ENCODE assay signal across 12 cellular contexts in the genomic region with DNA sequence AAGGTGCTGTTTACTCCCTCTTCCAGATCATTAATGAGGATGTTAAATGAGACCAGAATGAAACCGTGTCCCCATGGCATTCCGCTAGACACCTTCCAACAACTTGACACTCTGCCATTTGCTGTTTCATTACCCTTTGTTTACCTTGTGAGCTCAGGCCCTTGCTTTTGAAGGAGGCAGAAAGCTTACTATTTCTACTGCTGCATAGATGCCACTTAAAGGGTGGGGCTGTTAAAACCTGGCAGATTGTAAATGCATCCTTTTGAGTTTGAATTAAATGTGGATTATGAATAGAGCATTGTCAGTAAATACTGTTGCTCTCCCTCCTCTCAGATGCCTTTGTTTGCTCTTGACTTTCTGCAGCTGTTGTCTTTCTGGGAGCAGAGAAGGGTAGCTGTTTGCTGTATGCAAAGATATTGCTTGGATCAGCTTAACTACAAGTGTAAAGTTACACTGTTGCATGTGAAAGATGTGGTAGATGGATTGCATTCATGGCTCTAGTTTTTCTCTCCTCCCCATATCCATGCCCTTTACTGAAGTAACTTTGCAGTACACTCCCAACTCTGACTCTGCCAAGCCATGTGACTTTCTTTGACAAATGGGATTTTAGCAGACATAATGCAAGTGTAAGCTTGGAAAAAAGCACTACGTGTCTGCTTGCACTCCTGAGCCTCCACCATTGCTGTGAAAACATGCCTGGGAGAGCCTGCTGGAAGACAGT.
DNase-seq lines count a peak whose midpoint lies in the region; ATAC-seq, FAIRE-seq and TF ChIP-seq lines count a peak whose summit lies in the region.
"Had no signal": no experiment of that assay in that cellular context is flagged by ENCODE, and none has a peak within 500 bp of the region (broad histone marks: within the 10 kb centered on the region; RNA-seq: fewer than 3 reads in every experiment).

No MANE protein-coding gene starts in this region.

- H2AFZ ChIP-seq in H9 (ENCODE audit: low read length): no peak overlapping the region

- peak overlapping the region; percentile 43 for H3K4me2 ChIP-seq in H9 (ENCODE audit: insufficient read depth, insufficient read length, low read length)

- no peak overlapping the region for H2BK12ac ChIP-seq in H9 (ENCODE audit: insufficient read length, low read depth, low read length)

- H3K23ac ChIP-seq in H9 (ENCODE audit: insufficient read length, low read depth, low read length): no peak overlapping the region

- no peak overlapping the region for H2BK5ac ChIP-seq in H9 (ENCODE audit: insufficient read length, low read length)

- H3K79me1 ChIP-seq in H9 (ENCODE audit: insufficient read depth, low read depth, low read length, poor library complexity, severe bottlenecking): no peaks in the 10 kb centered on the region

- H2BK120ac ChIP-seq in H9 (ENCODE audit: low read depth, low read length, poor library complexity, severe bottlenecking): no peak overlapping the region

- H3K23me2 ChIP-seq in H9 (ENCODE audit: insufficient read length, low read depth, low read length, poor library complexity, severe bottlenecking): no peaks in the 10 kb centered on the region

- H3K27ac ChIP-seq in H9 (ENCODE audit: insufficient read length, low read depth, low read length) (peak overlapping the region; percentile 91), pancreas (no peak overlapping the region)
- H3K27ac ChIP-seq: sigmoid colon had no signal

- H4K5ac ChIP-seq in H9 (ENCODE audit: insufficient read length, low read depth, low read length): no peak overlapping the region

- no peak overlapping the region for H2BK15ac ChIP-seq in H9 (ENCODE audit: low read depth, low read length)

- intact Hi-C loops in pancreas (cut with DNase I): no loop called here

- H3K9me3 ChIP-seq in H9 (ENCODE audit: control insufficient read depth, low read depth, low read length) (no peaks in the 10 kb centered on the region), pancreas (no peaks in the 10 kb centered on the region)
- H3K9me3 ChIP-seq: sigmoid colon had no signal

- H3K56ac ChIP-seq in H9 (ENCODE audit: insufficient read length, low read depth, low read length): no peak overlapping the region

- H3K18ac ChIP-seq in H9 (ENCODE audit: insufficient read length, low read depth, low read length): no peak overlapping the region

- no peaks in the 10 kb centered on the region for H4K20me1 ChIP-seq in H9 (ENCODE audit: control insufficient read depth, insufficient read depth, insufficient read length)

- CTCF ChIA-PET in GM10248 (lab: Yijun Ruan, JAX): no interaction called here

- no peak for TF ChIP-seq CTCF in H9 (conservative IDR thresholded peaks at IDR 0.05)
- TF ChIP-seq CTCF in pancreas (IDR thresholded peaks at IDR 0.05): no peak
- no peak for TF ChIP-seq CTCF in GM10248 (IDR thresholded peaks at IDR 0.05; ENCODE audit: control extremely low read depth, extremely low read depth, low read depth, missing control alignments)

- no peaks in the 10 kb centered on the region; the same call in 1 of the 2 replicates for H3K27me3 Mint-ChIP-seq in H9 (ENCODE audit: low read depth)

- H3K36me3 Mint-ChIP-seq in H9 (ENCODE audit: insufficient read depth in 1 of 3, low read depth in 3 of 3): no peaks in the 10 kb centered on the region; a peak in 2 of 7 replicates
- H3K36me3 Mint-ChIP-seq: T-cell had no signal

- H3K14ac ChIP-seq in H9 (ENCODE audit: insufficient read depth, low read length): peak overlapping the region; percentile 68; the same call in 1 of the 2 replicates

- peak in 3 of 4 donors; percentile 34 to 49 (median 36) for ATAC-seq in pancreas
- no peak for ATAC-seq in GM19463 (IDR thresholded peaks at IDR 0.05; ENCODE audit: unreplicated experiment)
- ATAC-seq: T-cell had no signal

- H3K4me1 Mint-ChIP-seq in H9: peaks cover 77 to 83% of the 10 kb centered on the region in 2 experiments

- POLR2A ChIA-PET in GM10248 (lab: Yijun Ruan, JAX): no interaction called here

- no peak overlapping the region for H2AK5ac ChIP-seq in H9 (ENCODE audit: insufficient read length, low read length)

- DNase-seq in H9 (no peak), NCI-H524 treated with DMSO at 0.1 percent for 48 hours (lab: John Stamatoyannopoulos, UW) (peak; percentile 37), fibroblast of gingiva (ENCODE audit: low read depth) (peak; percentile 39), pancreas (no peak), GOT3 (lab: John Stamatoyannopoulos, UW) (no peak), NOMO-1 treated with DMSO at 0.1 percent for 48 hours (lab: John Stamatoyannopoulos, UW; ENCODE audit: unreplicated experiment) (no peak), GM10248 (ENCODE audit: extremely low spot score) (no peak)
- DNase-seq: sigmoid colon; stimulated activated CD8-positive, alpha-beta memory T cell treated with anti-CD3 and anti-CD28 coated beads, Interleukin-4, amount 100 ng/mL, for 48 hours; T-cell had no signal

- no peak overlapping the region for H3T11ph ChIP-seq in H9 (ENCODE audit: low read length)

- H3K36me3 ChIP-seq in pancreas: no peaks in the 10 kb centered on the region
- H3K36me3 ChIP-seq: sigmoid colon had no signal

- H4K8ac ChIP-seq in H9 (replicated peaks; ENCODE audit: insufficient read length, low read depth, low read length): no peak overlapping the region

- no peak overlapping the region for H3K4me3 ChIP-seq in pancreas
- H3K4me3 ChIP-seq: sigmoid colon had no signal

- no peaks in the 10 kb centered on the region for H3K27me3 ChIP-seq in H9 (ENCODE audit: insufficient read depth, low read length)
- no peaks in the 10 kb centered on the region for H3K27me3 ChIP-seq in pancreas
- H3K27me3 ChIP-seq: sigmoid colon had no signal

- no peaks in the 10 kb centered on the region for H3K79me2 ChIP-seq in H9 (ENCODE audit: insufficient read depth, low read length)

- no CpG with 5 or more reads among the region's 3 CpGs for WGBS in H9 (ENCODE audit: extremely low coverage, insufficient read length, low lambda C conversion rate)
- 25 to 41% methylated on average over 3 of the region's 3 CpGs for WGBS in pancreas, 2 donors

- peaks cover 27% of the 10 kb centered on the region for H3K4me1 ChIP-seq in H9 (ENCODE audit: insufficient read depth, low read length)
- no peaks in the 10 kb centered on the region for H3K4me1 ChIP-seq in pancreas
- H3K4me1 ChIP-seq: sigmoid colon had no signal

- H3K9ac ChIP-seq in H9 (ENCODE audit: extremely low read depth, insufficient read length, low read length): no peak overlapping the region

- FAIRE-seq in pancreas (lab: Jason Lieb, UNC): no peak

- H3K4ac ChIP-seq in H9 (ENCODE audit: low read depth, low read length): no peak overlapping the region

- no peaks in the 10 kb centered on the region; a peak in 1 of 5 replicates for H3K9me3 Mint-ChIP-seq in H9
- H3K9me3 Mint-ChIP-seq: T-cell had no signal

- H4K91ac ChIP-seq in H9 (ENCODE audit: insufficient read length, low read depth, low read length): no peak overlapping the region

- H3K4me3 Mint-ChIP-seq in H9: peak overlapping the region; percentile 8 to 10; a peak in 4 of 5 replicates
- H3K4me3 Mint-ChIP-seq: memory B cell, T-cell had no signal

- H3K27ac Mint-ChIP-seq in H9: peak overlapping the region; percentile 81 to 100 (median 89)
- H3K27ac Mint-ChIP-seq: memory B cell, T-cell had no signal

- no peak overlapping the region for H2BK20ac ChIP-seq in H9 (ENCODE audit: low read depth, low read length, poor library complexity, severe bottlenecking)

Comparison
In these comparisons a context has a peak if more than half of its experiments do, and no peak if none do; other contexts are left out.
1. DNase-seq: peak in NCI-H524 treated with DMSO at 0.1 percent for 48 hours (single experiment) and fibroblast of gingiva (single experiment); none in H9 (single experiment), pancreas (0 of 6), GOT3 (single experiment), NOMO-1 treated with DMSO at 0.1 percent for 48 hours (single experiment) and GM10248 (single experiment).